In the genomic region with DNA sequence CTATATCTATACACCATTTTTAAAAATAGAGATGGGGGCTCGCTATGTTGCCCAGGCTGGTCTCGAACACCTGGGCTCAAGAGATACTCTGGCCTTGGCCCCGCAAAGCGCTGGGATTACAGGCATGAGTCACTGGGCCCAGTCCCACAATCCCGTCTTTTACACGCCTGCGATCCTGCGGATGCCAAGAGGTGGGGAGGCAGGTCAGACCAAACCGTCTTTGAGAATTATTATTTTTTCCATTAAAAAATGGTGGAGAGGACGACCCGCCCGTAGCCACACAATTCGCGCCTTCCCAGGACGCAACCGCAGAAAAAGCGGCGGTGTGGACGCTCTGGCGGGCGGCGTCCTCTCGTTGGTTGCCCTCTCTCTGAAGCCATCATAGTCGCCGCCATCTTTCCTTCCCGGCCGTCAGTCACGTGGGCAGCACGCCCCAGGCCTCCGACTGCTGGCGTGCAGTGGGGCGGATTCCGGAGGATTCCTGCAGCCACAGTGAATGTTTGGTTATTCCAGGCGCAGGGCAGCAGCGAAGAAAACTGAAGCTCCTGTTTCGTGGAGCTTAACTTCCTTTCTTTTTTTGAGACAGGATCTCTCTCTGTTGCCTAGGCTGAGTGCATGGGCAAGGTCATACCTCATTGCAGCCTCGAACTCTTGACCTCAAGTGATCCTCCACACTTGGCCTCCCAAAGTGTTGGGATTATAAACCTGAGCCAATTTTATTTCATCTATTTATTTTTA, we compare ENCODE assay signal across 8 cellular contexts.
DNase-seq lines count a peak whose midpoint lies in the region; ATAC-seq lines count a peak whose summit lies in the region.

No MANE protein-coding gene starts in this region.

- no peaks in the 10 kb centered on the region for H3K27me3 Mint-ChIP-seq in memory B cell

- H3K4me1 ChIP-seq in effector memory CD4-positive, alpha-beta T cell (ENCODE audit: control insufficient read depth, insufficient read depth, low read length, poor library complexity, severe bottlenecking): no peaks in the 10 kb centered on the region

- H3K36me3 Mint-ChIP-seq in memory B cell: peaks cover 2% of the 10 kb centered on the region

- H3K27ac Mint-ChIP-seq in memory B cell: peak overlapping the region; percentile 45

- H3K4me1 Mint-ChIP-seq in memory B cell: peaks cover 5% of the 10 kb centered on the region

- no peaks in the 10 kb centered on the region for H3K36me3 ChIP-seq in effector memory CD4-positive, alpha-beta T cell (ENCODE audit: control insufficient read depth, insufficient read depth, low read length)

- no peaks in the 10 kb centered on the region for H3K9me3 ChIP-seq in effector memory CD4-positive, alpha-beta T cell (ENCODE audit: control insufficient read depth, low read length)

- no peak overlapping the region for H3K27ac ChIP-seq in effector memory CD4-positive, alpha-beta T cell (ENCODE audit: insufficient read depth, low read length, poor library complexity, severe bottlenecking)

- no peaks in the 10 kb centered on the region for H3K27me3 ChIP-seq in effector memory CD4-positive, alpha-beta T cell (replicated peaks; ENCODE audit: control insufficient read depth, insufficient read depth, low read length, poor library complexity, severe bottlenecking)

- peak; percentile 95 for ATAC-seq in HG02642 (IDR thresholded peaks at IDR 0.05; ENCODE audit: poor library complexity, unreplicated experiment)
- peak; percentile 100 for ATAC-seq in memory B cell (ENCODE audit: low read depth)
- no peak for ATAC-seq in HG03469 (IDR thresholded peaks at IDR 0.05; ENCODE audit: unreplicated experiment)

- H3K4me3 ChIP-seq in effector memory CD4-positive, alpha-beta T cell (ENCODE audit: insufficient read depth, low read depth, low read length, poor library complexity, severe bottlenecking): peak overlapping the region; percentile 61

- no peaks in the 10 kb centered on the region for H3K9me3 Mint-ChIP-seq in memory B cell

- peak overlapping the region; percentile 83 for H3K4me3 Mint-ChIP-seq in memory B cell

- DNase-seq in ELF-1 (ENCODE audit: low read depth, low spot score): peak; percentile 97
- DNase-seq in NCI-H526 treated with DMSO at 0.1 percent for 48 hours (lab: John Stamatoyannopoulos, UW): peak; percentile 49
- DNase-seq in activated CD8-positive, alpha-beta memory T cell treated with anti-CD3 and anti-CD28 coated beads for 48 hours (ENCODE audit: low read depth in 2 of 3, low spot score in 2 of 3): peak; percentile 30 to 58 (median 36)
- DNase-seq in effector memory CD4-positive, alpha-beta T cell: peak; percentile 29 to 61 (median 56)
- peak; percentile 48 to 53 for DNase-seq in memory B cell (ENCODE audit: low spot score in 2 of 2)
- peak; percentile 64 to 80 (median 64) for DNase-seq in stimulated activated CD4-positive, alpha-beta T cell treated with anti-CD3 and anti-CD28 coated beads, TNF-alpha, amount 100 ng/mL, for 24 hours (ENCODE audit: low read depth in 3 of 3)

Comparison
In these comparisons a context has a peak if more than half of its experiments do, and no peak if none do; other contexts are left out.
1. DNase-seq: peak in every context shown above with its lines; median percentile 97 in ELF-1; 64 in stimulated activated CD4-positive, alpha-beta T cell treated with anti-CD3 and anti-CD28 coated beads, TNF-alpha, amount 100 ng/mL, for 24 hours; 56 in effector memory CD4-positive, alpha-beta T cell; 50 in memory B cell; 49 in NCI-H526 treated with DMSO at 0.1 percent for 48 hours; 36 in activated CD8-positive, alpha-beta memory T cell treated with anti-CD3 and anti-CD28 coated beads for 48 hours.